ENCODE assay signal across 12 cellular contexts in the genomic region with DNA sequence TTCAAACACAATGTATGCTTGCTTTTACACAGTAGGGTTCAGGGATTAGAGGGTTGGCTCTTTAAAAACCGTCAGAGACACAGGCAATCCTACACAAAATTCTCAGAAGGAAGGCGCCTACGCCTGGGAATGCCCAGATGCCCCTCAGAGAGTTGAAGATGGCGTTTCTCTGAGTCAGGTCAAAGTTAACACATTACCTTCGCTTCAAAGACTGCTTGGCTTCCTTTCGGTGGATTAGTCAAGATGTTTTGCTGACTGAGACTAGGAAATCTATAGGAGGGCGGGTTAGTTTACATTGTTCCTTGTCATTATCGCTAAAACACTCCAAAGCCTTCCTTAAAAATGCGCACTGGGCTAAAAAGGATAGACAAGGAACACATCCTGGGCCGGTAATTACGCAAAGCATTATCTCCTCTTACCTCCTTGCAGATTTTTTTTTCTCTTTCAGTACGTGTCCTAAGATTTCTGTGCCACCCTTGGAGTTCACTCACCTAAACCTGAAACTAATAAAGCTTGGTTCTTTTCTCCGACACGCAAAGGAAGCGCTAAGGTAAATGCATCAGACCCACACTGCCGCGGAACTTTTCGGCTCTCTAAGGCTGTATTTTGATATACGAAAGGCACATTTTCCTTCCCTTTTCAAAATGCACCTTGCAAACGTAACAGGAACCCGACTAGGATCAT. TPM values are rescaled to one million over a fixed set of nuclear protein-coding genes. Genes with fewer than 3 reads are reported as not detected.
DNase-seq lines count a peak whose midpoint lies in the region; ATAC-seq, FAIRE-seq and TF ChIP-seq lines count a peak whose summit lies in the region.
"Had no signal": no experiment of that assay in that cellular context is flagged by ENCODE, and none has a peak within 500 bp of the region (broad histone marks: within the 10 kb centered on the region; RNA-seq: fewer than 3 reads in every experiment).

No MANE protein-coding gene starts in this region.

- no peaks in the 10 kb centered on the region; the same call in 1 of the 2 replicates for H3K36me3 ChIP-seq in Panc1 (ENCODE audit: control insufficient read depth, insufficient read depth, low read length)
- H3K36me3 ChIP-seq in endodermal cell (ENCODE audit: control insufficient read depth, insufficient read depth, low read length), result no peaks in the 10 kb centered on the region
- H3K36me3 ChIP-seq in mesendoderm (ENCODE audit: control insufficient read depth, insufficient read depth, low read length), result no peaks in the 10 kb centered on the region
- H3K36me3 ChIP-seq in suprapubic skin, result no peaks in the 10 kb centered on the region

- no TSS peak for BruUV-seq in Panc1 (replicated peaks; lab: Mats Ljungman, UMichigan)

- CTCF ChIA-PET in Panc1 (lab: Charles Lee), result no interaction called here

- no peak overlapping the region for H2BK15ac ChIP-seq in mesendoderm (replicated peaks; ENCODE audit: low read depth)

- H3K23ac ChIP-seq in mesendoderm (ENCODE audit: low read length), result no peak overlapping the region

- H3K27ac Mint-ChIP-seq in endodermal cell, result no peak overlapping the region

- intact Hi-C loops in Panc1 (cut with micrococcal nuclease; ENCODE audit: unreplicated experiment), result no loop called here

- no peak for TF ChIP-seq EP300 in suprapubic skin (IDR thresholded peaks at IDR 0.05)

- H3K36me3 Mint-ChIP-seq in endodermal cell (ENCODE audit: low read depth), result no peaks in the 10 kb centered on the region

- H3K9me3 Mint-ChIP-seq in endodermal cell, result no peaks in the 10 kb centered on the region

- H4K5ac ChIP-seq in mesendoderm (ENCODE audit: low read length), result no peak overlapping the region

- H3K4me1 Mint-ChIP-seq in endodermal cell, result peaks cover 4% of the 10 kb centered on the region

- TF ChIP-seq POLR2A in suprapubic skin (IDR thresholded peaks at IDR 0.05) (no peak), H54 (IDR thresholded peaks at IDR 0.05; ENCODE audit: low read depth, low read length) (no peak)

- peak overlapping the region; percentile 45 for H3K9ac ChIP-seq in endodermal cell (ENCODE audit: extremely low read depth, low read length, poor library complexity, severe bottlenecking)
- H3K9ac ChIP-seq in mesendoderm (ENCODE audit: low read length), result peak overlapping the region; percentile 32

- no peak for ATAC-seq in Panc1

- H2BK5ac ChIP-seq in mesendoderm (ENCODE audit: low read length), result no peak overlapping the region

- no peak overlapping the region for H3K18ac ChIP-seq in mesendoderm (ENCODE audit: low read length)

- 3 to 6% methylated on average over 14 to 21 of the region's 21 CpGs for WGBS in endodermal cell (ENCODE audit: insufficient coverage in 1 of 2, insufficient read length in 1 of 2), 2 experiments
- no CpG with 5 or more reads among the region's 21 CpGs for whole genome bisulfite sequencing in mesendoderm (ENCODE audit: extremely low coverage, insufficient coverage, low lambda C conversion rate)
- 21% methylated on average over 21 of the region's 21 CpGs for WGBS in suprapubic skin

- no peak overlapping the region for H3K27ac ChIP-seq in Panc1 (ENCODE audit: low read length)
- no peak overlapping the region for H3K27ac ChIP-seq in endodermal cell (ENCODE audit: low read depth, low read length)
- no peak overlapping the region for H3K27ac ChIP-seq in mesendoderm (ENCODE audit: low read depth, low read length)
- H3K27ac ChIP-seq in suprapubic skin, result no peak overlapping the region

- peaks cover 53% of the 10 kb centered on the region for H3K27me3 Mint-ChIP-seq in endodermal cell (ENCODE audit: insufficient read depth)

- H3K4ac ChIP-seq in mesendoderm (ENCODE audit: low read depth, low read length), result no peak overlapping the region

- H3K27me3 ChIP-seq in Panc1 (ENCODE audit: control insufficient read depth, insufficient read depth, low read length) (peaks cover 50% of the 10 kb centered on the region), endodermal cell (ENCODE audit: control insufficient read depth, insufficient read depth, low read length, poor library complexity, severe bottlenecking) (peaks cover 54% of the 10 kb centered on the region), mesendoderm (ENCODE audit: insufficient read depth, low read length, poor library complexity) (no peaks in the 10 kb centered on the region), suprapubic skin (peaks cover 23% of the 10 kb centered on the region)

- no peak overlapping the region for H4K8ac ChIP-seq in mesendoderm (ENCODE audit: low read depth, low read length)

- H3K9me3 ChIP-seq in Panc1 (ENCODE audit: control insufficient read depth, insufficient read depth, low read depth, low read length) (no peaks in the 10 kb centered on the region), endodermal cell (ENCODE audit: control insufficient read depth, low read length) (no peaks in the 10 kb centered on the region), suprapubic skin (no peaks in the 10 kb centered on the region)

- H3K4me3 Mint-ChIP-seq in endodermal cell, result peak overlapping the region; percentile 73

- no peak for TF ChIP-seq CTCF in Panc1 (IDR thresholded peaks at IDR 0.05)
- TF ChIP-seq CTCF in endodermal cell (conservative IDR thresholded peaks at IDR 0.05), result no peak
- no peak for TF ChIP-seq CTCF in suprapubic skin (IDR thresholded peaks at IDR 0.05)

- no peaks in the 10 kb centered on the region for H3K79me2 ChIP-seq in mesendoderm (ENCODE audit: control insufficient read depth, insufficient read depth, low read length)

- peak overlapping the region; percentile 66 for H3K4me2 ChIP-seq in mesendoderm (ENCODE audit: low read length)

- no peak for FAIRE-seq in H54 (lab: Jason Lieb, UNC)
- FAIRE-seq: D721Med had no signal

- in situ Hi-C loops in Panc1 (cut with HindIII; ENCODE audit: low pct_unique_long_range_greater_than_20kb, low sequenced_read_pairs), result no loop called here

- H2AK5ac ChIP-seq in mesendoderm (ENCODE audit: low read length), result no peak overlapping the region

- no peak overlapping the region for H2BK120ac ChIP-seq in mesendoderm (ENCODE audit: low read depth, low read length)

- H3K4me1 ChIP-seq in Panc1 (ENCODE audit: control insufficient read depth, insufficient read depth, low read length) (peaks cover 6% of the 10 kb centered on the region; the same call in 1 of the 2 replicates), endodermal cell (ENCODE audit: control insufficient read depth, insufficient read depth, low read length) (no peaks in the 10 kb centered on the region), mesendoderm (ENCODE audit: control insufficient read depth, low read depth, low read length) (no peaks in the 10 kb centered on the region), suprapubic skin (peaks cover 11% of the 10 kb centered on the region)

- DNase-seq in Panc1 (ENCODE audit: low read depth, low spot score), result no peak
- DNase-seq in endodermal cell, result peak; percentile 51
- peak; percentile 54 for DNase-seq in mesendoderm
- DNase-seq in suprapubic skin (ENCODE audit: low spot score in 2 of 2), result no peak
- no peak for DNase-seq in activated T-cell treated with anti-CD3 and anti-CD28 coated beads for 4 hours
- no peak for DNase-seq in H54 (ENCODE audit: insufficient read length, low spot score)
- no peak for DNase-seq in cerebellar cortex (ENCODE audit: low spot score)
- DNase-seq in epidermal melanocyte (ENCODE audit: insufficient read length, low spot score), result no peak
- DNase-seq: activated CD4-positive, alpha-beta T cell treated with anti-CD3 and anti-CD28 coated beads for 48 hours; amniotic stem cell had no signal

- peak overlapping the region; percentile 49 for H3K56ac ChIP-seq in mesendoderm (ENCODE audit: low read length)

- peak overlapping the region; percentile 15 to 44 for H3K4me3 ChIP-seq in Panc1 (ENCODE audit: low read depth in 2 of 2, low read length in 2 of 2)
- peak overlapping the region; percentile 91 for H3K4me3 ChIP-seq in endodermal cell (ENCODE audit: low read length)
- peak overlapping the region; percentile 6 for H3K4me3 ChIP-seq in mesendoderm (ENCODE audit: low read length)
- peak overlapping the region; percentile 43 for H3K4me3 ChIP-seq in suprapubic skin

- H3K79me1 ChIP-seq in mesendoderm (ENCODE audit: low read length), result no peaks in the 10 kb centered on the region

- POLR2A ChIA-PET in Panc1 (lab: Charles Lee), result no interaction called here

RNA-seq across cellular contexts. Expression of a gene that starts 0.9 kb away (rescaled TPM):
- total RNA-seq in Panc1 (2021; ENCODE audit: unreplicated experiment) (0.31 TPM), endodermal cell (1 to 10 TPM; 2.0 to 3.5 TPM), suprapubic skin (10 to 100 TPM in 2 of 4 donors, 1 to 10 TPM in 2; 3.4 to 13.5 (median 7.1) TPM)
- not detected for polyA plus RNA-seq in Panc1 (2012; ENCODE audit: insufficient read length)
- polyA plus RNA-seq in endodermal cell (2013, experiment 1 of 2), result 0.64 TPM
- polyA plus RNA-seq in endodermal cell (2013, experiment 2 of 2), result 0.33 TPM
- polyA plus RNA-seq in mesendoderm (2013, experiment 1 of 2), result 0.07 TPM
- polyA plus RNA-seq in mesendoderm (2013, experiment 2 of 2), result 0.10 TPM
- total RNA-seq: glomerular endothelial cell had no signal

RNA-seq across cellular contexts. Expression of a gene that starts 51.6 kb away (rescaled TPM):
- total RNA-seq in Panc1 (2021; ENCODE audit: unreplicated experiment) (not detected), endodermal cell (not detected), suprapubic skin (not detected)
- not detected for polyA plus RNA-seq in Panc1 (2012; ENCODE audit: insufficient read length)
- polyA plus RNA-seq in endodermal cell (2013, experiment 1 of 2), result not detected
- polyA plus RNA-seq in endodermal cell (2013, experiment 2 of 2), result not detected
- polyA plus RNA-seq in mesendoderm (2013, experiment 1 of 2), result not detected
- polyA plus RNA-seq in mesendoderm (2013, experiment 2 of 2), result not detected
- total RNA-seq: glomerular endothelial cell had no signal

Comparison
In these comparisons a context has a peak if more than half of its experiments do, and no peak if none do; other contexts are left out.
1. DNase-seq: peak in endodermal cell (single experiment) and mesendoderm (single experiment); none in Panc1 (single experiment), suprapubic skin (0 of 2), activated T-cell treated with anti-CD3 and anti-CD28 coated beads for 4 hours (single experiment), H54 (single experiment), cerebellar cortex (single experiment) and epidermal melanocyte (single experiment).
2. H3K4me3 ChIP-seq: peak in every context shown above with its lines; median percentile 91 in endodermal cell; 43 in suprapubic skin; 30 in Panc1; 6 in mesendoderm.